In the genomic region with DNA sequence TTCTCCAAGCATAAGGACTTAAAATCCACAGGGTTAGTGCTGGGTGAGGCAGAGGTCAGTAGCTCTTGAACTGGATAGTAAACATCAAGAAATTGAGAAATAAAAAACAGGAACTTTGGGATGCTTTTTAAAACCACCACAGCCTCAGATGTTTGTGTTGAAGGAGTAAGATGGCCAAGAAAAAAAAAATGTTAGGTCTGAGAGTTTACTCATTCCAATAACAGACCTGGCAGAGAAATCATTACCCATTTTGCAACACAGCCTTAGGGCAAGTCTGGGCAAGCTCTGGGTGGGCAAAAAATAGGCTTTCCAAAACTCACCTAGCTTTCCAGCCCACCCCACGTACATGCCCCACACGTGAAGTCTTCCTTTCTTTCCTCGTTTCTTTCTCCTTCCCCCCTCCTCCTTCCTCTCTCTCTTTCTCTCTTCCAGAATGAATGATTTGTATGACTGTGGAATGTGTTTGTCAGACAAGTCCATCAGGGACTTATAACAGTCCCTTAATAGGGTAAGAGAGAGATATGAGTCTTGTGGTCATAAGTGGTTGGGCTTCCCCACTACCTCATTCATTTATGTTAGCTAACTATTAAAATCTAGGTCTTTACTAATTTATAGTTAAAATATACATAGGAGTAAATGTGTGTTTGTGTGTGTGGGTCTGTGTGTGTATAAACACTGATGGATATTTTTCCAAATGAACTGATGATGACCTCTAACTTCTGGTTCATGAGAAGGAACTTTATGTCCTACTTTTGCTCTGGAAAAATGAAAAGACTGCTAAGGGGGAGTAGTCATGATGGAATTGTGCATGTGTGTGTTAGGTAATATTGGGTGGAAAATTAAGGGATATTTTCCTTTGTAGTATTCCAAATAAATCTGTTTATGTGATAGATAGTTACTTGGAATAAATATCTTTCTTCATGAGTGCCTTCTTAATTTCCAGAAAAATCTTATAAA, we compare ENCODE assay signal across 8 cellular contexts. TPM values are rescaled to one million over a fixed set of nuclear protein-coding genes. Genes with fewer than 3 reads are reported as not detected.
DNase-seq lines count a peak whose midpoint lies in the region; ATAC-seq, FAIRE-seq and TF ChIP-seq lines count a peak whose summit lies in the region.

No MANE protein-coding gene starts in this region.

- H3K4me3 ChIP-seq in bronchial epithelial cell (ENCODE audit: low read depth, low read length), result no peak overlapping the region
- no peak overlapping the region for H3K4me3 ChIP-seq in colonic mucosa

- H3K9ac ChIP-seq in colonic mucosa (ENCODE audit: low read depth in 2 of 2, low read length in 2 of 2), result no peak overlapping the region

- TF ChIP-seq CTCF in bronchial epithelial cell (IDR thresholded peaks at IDR 0.05; ENCODE audit: insufficient read depth, low read length, severe bottlenecking), result no peak
- no peak for TF ChIP-seq CTCF in colonic mucosa (IDR thresholded peaks at IDR 0.05)

- intact Hi-C loops in sciatic nerve (cut with DNase I) (no loop called here), colonic mucosa (cut with DNase I) (no loop called here)

- ATAC-seq in GM18520 (IDR thresholded peaks at IDR 0.05; ENCODE audit: unreplicated experiment), result peak; percentile 65
- ATAC-seq in HG02884 (IDR thresholded peaks at IDR 0.05; ENCODE audit: unreplicated experiment), result peak; percentile 66
- ATAC-seq in sciatic nerve, result peak; percentile 89

- no peak for FAIRE-seq in bronchial epithelial cell (lab: Jason Lieb, UNC)

- DNase-seq in bronchial epithelial cell (ENCODE audit: low read depth), result peak; percentile 71
- DNase-seq in sciatic nerve (ENCODE audit: low spot score), result no peak
- no peak for DNase-seq in colonic mucosa
- no peak for DNase-seq in NCI-H446 (lab: John Stamatoyannopoulos, UW)
- no peak for DNase-seq in iPS-NIHi7 (ENCODE audit: extremely low spot score)
- DNase-seq in 8988T, result no peak

- no peaks in the 10 kb centered on the region for H3K27me3 ChIP-seq in bronchial epithelial cell (ENCODE audit: control insufficient read depth, insufficient read depth, low read length)
- no peaks in the 10 kb centered on the region for H3K27me3 ChIP-seq in colonic mucosa

- no peaks in the 10 kb centered on the region for H3K4me1 ChIP-seq in colonic mucosa

- H3K27ac ChIP-seq in colonic mucosa, result no peak overlapping the region

- H3K36me3 ChIP-seq in bronchial epithelial cell (ENCODE audit: control insufficient read depth, insufficient read depth, low read length) (no peaks in the 10 kb centered on the region), colonic mucosa (no peaks in the 10 kb centered on the region)

- no peaks in the 10 kb centered on the region for H3K9me3 ChIP-seq in colonic mucosa

RNA-seq across cellular contexts. Expression of a gene that starts 18.0 kb away (rescaled TPM):
- total RNA-seq in bronchial epithelial cell, result 56.6 and 100 TPM in 2 replicates
- 82.7 TPM for total RNA-seq in sciatic nerve
- 1 to 10 TPM; 5.0 to 9.3 TPM for total RNA-seq in colonic mucosa
